In genomic region chr2:28435796-28436425, GRCh38 we compare ENCODE assay signal across 19 cellular contexts. TPM values are rescaled to one million over a fixed set of nuclear protein-coding genes. Genes with fewer than 3 reads are reported as not detected.
DNase-seq lines count a peak whose midpoint lies in the region; ATAC-seq and TF ChIP-seq lines count a peak whose summit lies in the region.
"Had no signal": no experiment of that assay in that cellular context is flagged by ENCODE, and none has a peak within 500 bp of the region (broad histone marks: within the 10 kb centered on the region; RNA-seq: fewer than 3 reads in every experiment).

No MANE protein-coding gene starts in this region.

- H3K27ac ChIP-seq in mucosa of rectum (ENCODE audit: low read depth in 2 of 2, low read length in 2 of 2): peak overlapping the region; percentile 87 to 96

- H3K27me3 Mint-ChIP-seq in natural killer cell treated with Interleukin-12 subunit alpha and Interleukin-12 subunit beta and Interleukin-15 and Interleukin-18, amount 100 ng/mL, for 72 hours: peaks cover 0 to 2% of the 10 kb centered on the region in 2 donors
- no peaks in the 10 kb centered on the region for H3K27me3 Mint-ChIP-seq in natural killer cell (ENCODE audit: low read depth in 2 of 2)

- H3K27ac Mint-ChIP-seq in natural killer cell treated with Interleukin-12 subunit alpha and Interleukin-12 subunit beta and Interleukin-15 and Interleukin-18, amount 100 ng/mL, for 72 hours: peak overlapping the region; percentile 29 to 48
- H3K27ac Mint-ChIP-seq in natural killer cell: no peak overlapping the region
- H3K27ac Mint-ChIP-seq: HFFc6, nephron progenitor cell had no signal

- H3K27me3 ChIP-seq in mucosa of rectum (ENCODE audit: control insufficient read depth in 2 of 2, insufficient read depth in 2 of 2, low read length in 2 of 2): no peaks in the 10 kb centered on the region
- H3K27me3 ChIP-seq: tibial nerve had no signal

- H3K36me3 Mint-ChIP-seq in natural killer cell treated with Interleukin-12 subunit alpha and Interleukin-12 subunit beta and Interleukin-15 and Interleukin-18, amount 100 ng/mL, for 72 hours: no peaks in the 10 kb centered on the region
- no peaks in the 10 kb centered on the region for H3K36me3 Mint-ChIP-seq in natural killer cell

- peaks cover 0 to 3% of the 10 kb centered on the region in 2 donors for H3K9me3 ChIP-seq in mucosa of rectum (ENCODE audit: control insufficient read depth in 2 of 2, low read length in 2 of 2)

- H3K4me1 Mint-ChIP-seq in natural killer cell treated with Interleukin-12 subunit alpha and Interleukin-12 subunit beta and Interleukin-15 and Interleukin-18, amount 100 ng/mL, for 72 hours (ENCODE audit: low read depth in 2 of 2): peaks cover 53 to 55% of the 10 kb centered on the region in 2 donors
- peaks cover 60 to 69% of the 10 kb centered on the region in 2 donors for H3K4me1 Mint-ChIP-seq in natural killer cell

- H3K9ac ChIP-seq in mucosa of rectum (ENCODE audit: low read depth in 1 of 2, low read length in 2 of 2): peak overlapping the region in 1 of 2 donors; percentile 53

- H3K9me3 Mint-ChIP-seq in natural killer cell treated with Interleukin-12 subunit alpha and Interleukin-12 subunit beta and Interleukin-15 and Interleukin-18, amount 100 ng/mL, for 72 hours: no peaks in the 10 kb centered on the region
- no peaks in the 10 kb centered on the region for H3K9me3 Mint-ChIP-seq in natural killer cell

- H3K4me3 ChIP-seq in epithelial cell of esophagus (ENCODE audit: low read length): no peak overlapping the region
- peak overlapping the region in 1 of 2 donors; percentile 7 for H3K4me3 ChIP-seq in mucosa of rectum (ENCODE audit: low read length in 2 of 2)
- H3K4me3 ChIP-seq: K562, tibial nerve had no signal

- no peak for ATAC-seq in natural killer cell treated with Interleukin-12 subunit alpha and Interleukin-12 subunit beta and Interleukin-15 and Interleukin-18, amount 100 ng/mL, for 72 hours
- ATAC-seq in natural killer cell: no peak
- ATAC-seq in GM18505 (IDR thresholded peaks at IDR 0.05; ENCODE audit: unreplicated experiment): no peak
- ATAC-seq: K562 had no signal

- TF ChIP-seq CTCF in natural killer cell (IDR thresholded peaks at IDR 0.05) (no peak), epithelial cell of esophagus (IDR thresholded peaks at IDR 0.05; ENCODE audit: insufficient read depth, low read depth, low read length, missing control alignments) (no peak)

- DNase-seq in natural killer cell treated with Interleukin-12 subunit alpha and Interleukin-12 subunit beta and Interleukin-15 and Interleukin-18, amount 100 ng/mL, for 72 hours (ENCODE audit: low spot score): no peak
- DNase-seq in natural killer cell (no peak), epithelial cell of esophagus (ENCODE audit: low read depth) (peak; percentile 37), Ammon's horn (ENCODE audit: low spot score) (no peak), foreskin melanocyte (no peak)
- no peak for DNase-seq in activated effector memory CD4-positive, alpha-beta T cell treated with anti-CD3 and anti-CD28 coated beads, Interleukin-2, amount 50 U/mL, for 16 hours
- DNase-seq: activated CD8-positive, alpha-beta memory T cell treated with anti-CD3 and anti-CD28 coated beads, Interleukin-2, amount 50 U/mL, for 48 hours; activated naive CD4-positive, alpha-beta T cell treated with anti-CD3 and anti-CD28 coated beads, Interleukin-2, amount 50 U/mL, for 16 hours; effector memory CD4-positive, alpha-beta T cell; HFFc6; NCI-H1105 treated with DMSO at 0.1 percent for 48 hours; NCI-H2171; nephron progenitor cell; stimulated activated CD4-positive, alpha-beta T cell treated with anti-CD3 and anti-CD28 coated beads, Interleukin-2, amount 100 ng/mL, for 48 hours; T-helper 2 cell had no signal

- no peak overlapping the region for H3K4me3 Mint-ChIP-seq in natural killer cell treated with Interleukin-12 subunit alpha and Interleukin-12 subunit beta and Interleukin-15 and Interleukin-18, amount 100 ng/mL, for 72 hours
- H3K4me3 Mint-ChIP-seq in natural killer cell: no peak overlapping the region
- H3K4me3 Mint-ChIP-seq: HFFc6, nephron progenitor cell had no signal

- intact Hi-C loops in natural killer cell (cut with micrococcal nuclease): no loop called here

- no peaks in the 10 kb centered on the region for H3K36me3 ChIP-seq in mucosa of rectum (ENCODE audit: control insufficient read depth in 2 of 2, insufficient read depth in 2 of 2, low read length in 2 of 2)
- H3K36me3 ChIP-seq: tibial nerve had no signal

- TF ChIP-seq POLR2A in GM18505 (IDR thresholded peaks at IDR 0.05; ENCODE audit: borderline replicate concordance, extremely low read depth, insufficient read depth, insufficient read length): no peak

- peaks cover 22 to 37% of the 10 kb centered on the region in 2 donors for H3K4me1 ChIP-seq in mucosa of rectum (ENCODE audit: control insufficient read depth in 2 of 2, insufficient read depth in 2 of 2, low read length in 2 of 2)
- H3K4me1 ChIP-seq: tibial nerve had no signal

RNA-seq across cellular contexts. Expression of gene FOSL2, which starts 43.3 kb away (rescaled TPM):
- 10 to 100 TPM; 44.5 to 52.5 TPM for total RNA-seq in natural killer cell treated with Interleukin-12 subunit alpha and Interleukin-12 subunit beta and Interleukin-15 and Interleukin-18, amount 100 ng/mL, for 72 hours
- 100 to 1,000 TPM; 414 to 531 (median 455) TPM for total RNA-seq in natural killer cell

RNA-seq across cellular contexts. Expression of gene PLB1, which starts 59.9 kb away (rescaled TPM):
- under 1 TPM; 0.88 to 0.98 TPM for total RNA-seq in natural killer cell treated with Interleukin-12 subunit alpha and Interleukin-12 subunit beta and Interleukin-15 and Interleukin-18, amount 100 ng/mL, for 72 hours
- total RNA-seq in natural killer cell: 1 to 10 TPM; 1.7 to 2.6 (median 1.9) TPM

Comparison
In these comparisons a context has a peak if more than half of its experiments do, and no peak if none do; other contexts are left out.
1. H3K27ac Mint-ChIP-seq: peak in natural killer cell treated with Interleukin-12 subunit alpha and Interleukin-12 subunit beta and Interleukin-15 and Interleukin-18, amount 100 ng/mL, for 72 hours (2 of 2); none in natural killer cell (0 of 2).
2. RNA of gene FOSL2, which starts 43.3 kb away (total RNA-seq): 414 to 531 TPM in natural killer cell; 44.5 to 52.5 TPM in natural killer cell treated with Interleukin-12 subunit alpha and Interleukin-12 subunit beta and Interleukin-15 and Interleukin-18, amount 100 ng/mL, for 72 hours; every median in the first group is over 4 times any median in the second.